Comparison of ENCODE assay signal across 10 cellular contexts in genomic region chr5:154712518-154713437, GRCh38. TPM values are rescaled to one million over a fixed set of nuclear protein-coding genes. Genes with fewer than 3 reads are reported as not detected.
DNase-seq lines count a peak whose midpoint lies in the region; ATAC-seq and TF ChIP-seq lines count a peak whose summit lies in the region.
"Had no signal": no experiment of that assay in that cellular context is flagged by ENCODE, and none has a peak within 500 bp of the region (broad histone marks: within the 10 kb centered on the region; RNA-seq: fewer than 3 reads in every experiment).

No MANE protein-coding gene starts in this region.

- H4K20me1 ChIP-seq in HCT116 (ENCODE audit: insufficient read depth): no peaks in the 10 kb centered on the region

- H2AFZ ChIP-seq in HCT116 (ENCODE audit: low read depth, low read length, poor library complexity, severe bottlenecking) (peak overlapping the region; percentile 75), parathyroid adenoma (peak overlapping the region; percentile 76)

- CTCF ChIA-PET in HCT116 (lab: Charles Lee): interaction anchor here (1.0 to 1.4 kb wide), 2 partner anchors 30 to 62 kb away, joined by 3 to 5 read pairs; no protein-coding TSS in a partner anchor

- H3K4me1 ChIP-seq in HCT116 (ENCODE audit: control insufficient read depth in 1 of 2, insufficient read depth in 2 of 2, low read length in 2 of 2) (peaks cover 28 to 53% of the 10 kb centered on the region in 2 experiments), esophagus squamous epithelium (peaks cover 3 to 50% (median 21%) of the 10 kb centered on the region in 3 donors), parathyroid adenoma (peaks cover 18% of the 10 kb centered on the region)

- RAD21 ChIA-PET in HCT116 (lab: Charles Lee; ENCODE audit: low non-redundant PET in 1 of 2, low total read pairs in 2 of 2, uncharacterized antibody in 2 of 2, unreplicated experiment in 2 of 2): interaction anchor here in 1 of 2 experiments (0.6 kb wide), 1 partner anchor 28 kb away, joined by 3 read pairs; no protein-coding TSS in a partner anchor

- peak overlapping the region; percentile 63 for H3K9ac ChIP-seq in HCT116 (ENCODE audit: low read length)
- H3K9ac ChIP-seq in parathyroid adenoma: peak overlapping the region; percentile 25

- BruUV-seq in HCT116 (replicated peaks; lab: Mats Ljungman, UMichigan): no TSS peak

- peak overlapping the region; percentile 55 to 66 for H3K4me3 ChIP-seq in HCT116 (replicated peaks in 1 of 2; ENCODE audit: low read depth in 1 of 2, low read length in 2 of 2)
- H3K4me3 ChIP-seq in esophagus squamous epithelium: peak overlapping the region; percentile 18 to 57 (median 29)
- peak overlapping the region; percentile 67 for H3K4me3 ChIP-seq in parathyroid adenoma (ENCODE audit: low read depth, low read length)
- H3K4me3 ChIP-seq in lower leg skin (ENCODE audit: low read depth, poor library complexity, severe bottlenecking): no peak overlapping the region

- peak; percentile 46 for DNase-seq in HCT116 (ENCODE audit: low read depth, low spot score)
- DNase-seq in NCI-H2196 treated with DMSO at 0.1 percent for 48 hours (lab: John Stamatoyannopoulos, UW; ENCODE audit: unreplicated experiment): peak; percentile 80
- DNase-seq in esophagus squamous epithelium (lab: John Stamatoyannopoulos, UW): no peak
- no peak for DNase-seq in lower leg skin (ENCODE audit: low spot score in 2 of 2)
- DNase-seq in activated CD4-positive, alpha-beta T cell treated with anti-CD3 and anti-CD28 coated beads, Interleukin-2, amount 50 U/mL, for 4 hours: no peak
- DNase-seq in stimulated activated CD4-positive, alpha-beta T cell treated with anti-CD3 and anti-CD28 coated beads, Interleukin-4, amount 100 ng/mL, for 4 hours: no peak
- DNase-seq in amniotic stem cell (lab: John Stamatoyannopoulos, UW): no peak
- DNase-seq: activated naive CD4-positive, alpha-beta T cell treated with anti-CD3 and anti-CD28 coated beads for 36 hours; stimulated activated naive CD4-positive, alpha-beta T cell had no signal

- TF ChIP-seq CTCF in HCT116 (IDR thresholded peaks at IDR 0.05 in 2 of 3, conservative IDR thresholded peaks at IDR 0.05 in 1 of 3; ENCODE audit: borderline replicate concordance in 1 of 3, insufficient read depth in 1 of 3, low read depth in 2 of 3, low read length in 2 of 3) (no peak), esophagus squamous epithelium (IDR thresholded peaks at IDR 0.05) (no peak), parathyroid adenoma (IDR thresholded peaks at IDR 0.05) (no peak), lower leg skin (IDR thresholded peaks at IDR 0.05) (no peak)

- no peaks in the 10 kb centered on the region for H3K9me3 ChIP-seq in HCT116 (ENCODE audit: control insufficient read depth in 1 of 2, insufficient read depth in 1 of 2, low read depth in 1 of 2, low read length in 2 of 2)
- H3K9me3 ChIP-seq in esophagus squamous epithelium: no peaks in the 10 kb centered on the region
- no peaks in the 10 kb centered on the region for H3K9me3 ChIP-seq in parathyroid adenoma (ENCODE audit: control insufficient read depth, low read length)

- H3K27ac ChIP-seq in HCT116 (ENCODE audit: low read depth, low read length): peak overlapping the region; percentile 58
- H3K27ac ChIP-seq in esophagus squamous epithelium: peak overlapping the region; percentile 61 to 80 (median 74)
- peak overlapping the region; percentile 84 for H3K27ac ChIP-seq in parathyroid adenoma

- H3K9me2 ChIP-seq in HCT116 (ENCODE audit: insufficient read depth): no peaks in the 10 kb centered on the region

- no peak; the same call in 1 of the 2 replicates for TF ChIP-seq RAD21 in HCT116 (IDR thresholded peaks at IDR 0.05; ENCODE audit: low read depth)

- H3K36me3 ChIP-seq in HCT116 (ENCODE audit: control insufficient read depth in 1 of 2, insufficient read depth in 2 of 2, low read length in 2 of 2) (no peaks in the 10 kb centered on the region), esophagus squamous epithelium (no peaks in the 10 kb centered on the region), parathyroid adenoma (ENCODE audit: control insufficient read depth, insufficient read depth, low read length) (no peaks in the 10 kb centered on the region)

- peak; percentile 94 for ATAC-seq in HCT116

- intact Hi-C loops in HCT116 (cut with micrococcal nuclease): loop anchor here (2.0 kb wide), 1 partner anchor 42 kb away; the partner anchor contains the start of gene LARP1
- intact Hi-C loops in esophagus squamous epithelium (cut with DNase I): no loop called here
- intact Hi-C loops in lower leg skin (cut with DNase I; ENCODE audit: low total_unique reads): no loop called here

- WGBS in esophagus squamous epithelium, 2 donors: 36 to 47% methylated on average over 4 of the region's 13 CpGs
- 36 to 44% methylated on average over 12 to 13 of the region's 13 CpGs for WGBS in lower leg skin, 2 donors

- H3K27me3 ChIP-seq in HCT116 (ENCODE audit: insufficient read depth, low read length): no peaks in the 10 kb centered on the region
- H3K27me3 ChIP-seq in esophagus squamous epithelium: no peaks in the 10 kb centered on the region
- H3K27me3 ChIP-seq in parathyroid adenoma (ENCODE audit: control insufficient read depth, insufficient read depth, low read length): no peaks in the 10 kb centered on the region

- H3K79me2 ChIP-seq in HCT116 (ENCODE audit: insufficient read depth, low read length) (no peaks in the 10 kb centered on the region), parathyroid adenoma (peaks cover 37% of the 10 kb centered on the region)

- POLR2A ChIA-PET in HCT116 (lab: Charles Lee): interaction anchor here (0.6 to 1.6 kb wide), 8 partner anchors 9 to 145 kb away, joined by 3 to 6 read pairs (median 4); partner anchors contain the start of gene CNOT8

- TF ChIP-seq POLR2A in HCT116 (IDR thresholded peaks at IDR 0.05; ENCODE audit: borderline replicate concordance, extremely low read depth, insufficient read depth, insufficient read length) (no peak), esophagus squamous epithelium (IDR thresholded peaks at IDR 0.05) (peak in 1 of 4 donors; percentile 24), lower leg skin (IDR thresholded peaks at IDR 0.05) (no peak)

- H3K4me2 ChIP-seq in HCT116 (ENCODE audit: low read length): peak overlapping the region; percentile 99
- peak overlapping the region; percentile 88 for H3K4me2 ChIP-seq in parathyroid adenoma (ENCODE audit: low read length)

TF ChIP-seq in HCT116, 20 proteins besides CTCF, POLR2A, EP300 and RAD21 (continues in another document):
- TF ChIP-seq ZNF274 (IDR thresholded peaks at IDR 0.05; ENCODE audit: low read depth, low read length) (no peak), EZH2phosphoT487 (IDR thresholded peaks at IDR 0.05; ENCODE audit: borderline replicate concordance) (no peak), ATF3 (IDR thresholded peaks at IDR 0.05) (no peak), JUND (IDR thresholded peaks at IDR 0.05) (no peak), YY1 (IDR thresholded peaks at IDR 0.05; ENCODE audit: extremely low read depth, insufficient replicate concordance, low read depth, low read length) (peak; percentile 5), ZBTB33 (IDR thresholded peaks at IDR 0.05; ENCODE audit: extremely low read depth, insufficient replicate concordance, low read length) (no peak), EZH2 (IDR thresholded peaks at IDR 0.05) (no peak), POLR2AphosphoS5 (IDR thresholded peaks at IDR 0.05; ENCODE audit: low read depth, low read length) (peak; percentile 82), ELF1 (IDR thresholded peaks at IDR 0.05; ENCODE audit: borderline replicate concordance, low read depth) (no peak), EGR1 (IDR thresholded peaks at IDR 0.05; ENCODE audit: low read depth) (no peak), MAX (IDR thresholded peaks at IDR 0.05) (peak; percentile 72), SP1 (IDR thresholded peaks at IDR 0.05; ENCODE audit: low read depth) (peak; percentile 63)

RNA-seq across cellular contexts. Expression of gene LARP1, which starts 42.4 kb away (rescaled TPM):
- total RNA-seq in HCT116 (2021; ENCODE audit: unreplicated experiment): 201 TPM
- 71.0 and 79.3 TPM in 2 replicates for polyA plus RNA-seq in HCT116 (2012)
- total RNA-seq in esophagus squamous epithelium: 100 to 1,000 TPM in 1 of 4 donors, 10 to 100 TPM in 3; 81.7 to 105 (median 95.2) TPM
- total RNA-seq in lower leg skin: 100 to 1,000 TPM in 3 of 4 donors, 10 to 100 TPM in 1; 96.0 to 115 (median 104) TPM

Comparison
In these comparisons a context has a peak if more than half of its experiments do, and no peak if none do; other contexts are left out.
1. DNase-seq: peak in HCT116 (single experiment) and NCI-H2196 treated with DMSO at 0.1 percent for 48 hours (single experiment); none in esophagus squamous epithelium (single experiment), lower leg skin (0 of 2), activated CD4-positive, alpha-beta T cell treated with anti-CD3 and anti-CD28 coated beads, Interleukin-2, amount 50 U/mL, for 4 hours (0 of 2), stimulated activated CD4-positive, alpha-beta T cell treated with anti-CD3 and anti-CD28 coated beads, Interleukin-4, amount 100 ng/mL, for 4 hours (0 of 2) and amniotic stem cell (single experiment).
2. Peak in every context shown above with its lines, with median percentiles within 50 percentile points of each other: H3K27ac ChIP-seq.